6 cellular contexts compared by ENCODE assay signal in genomic region chr20:18427214-18427613, GRCh38.
"Had no signal": no experiment of that assay in that cellular context is flagged by ENCODE, and none has a peak within 500 bp of the region (broad histone marks: within the 10 kb centered on the region; RNA-seq: fewer than 3 reads in every experiment).

No MANE protein-coding gene starts in this region.

- H3K9me3 ChIP-seq: HAP-1 had no signal

- ATAC-seq: HCT116 had no signal

- H3K4me1 ChIP-seq: HAP-1 had no signal

- H3K36me3 ChIP-seq: HAP-1 had no signal

- DNase-seq: GM23248, GOT3, H7, KBM-7 had no signal

- H3K4me3 ChIP-seq: GM23248, HAP-1 had no signal

- H3K27ac ChIP-seq: GM23248 had no signal
